ENCODE assay signal across 21 cellular contexts in genomic region chr22:37086184-37086583, GRCh38. TPM values are rescaled to one million over a fixed set of nuclear protein-coding genes. Genes with fewer than 3 reads are reported as not detected.
DNase-seq lines count a peak whose midpoint lies in the region; ATAC-seq and TF ChIP-seq lines count a peak whose summit lies in the region.
"Had no signal": no experiment of that assay in that cellular context is flagged by ENCODE, and none has a peak within 500 bp of the region (broad histone marks: within the 10 kb centered on the region; RNA-seq: fewer than 3 reads in every experiment).

No MANE protein-coding gene starts in this region.

- H3K9me3 Mint-ChIP-seq in activated CD4-positive, alpha-beta T cell treated with anti-CD3 and anti-CD28 coated beads, Interleukin-2, amount 10 ng/mL, durations not matched to agents 24 days and 14 days = no peaks in the 10 kb centered on the region
- no peaks in the 10 kb centered on the region for H3K9me3 Mint-ChIP-seq in activated naive CD8-positive, alpha-beta T cell treated with anti-CD3 and anti-CD28 coated beads, Interleukin-2, amount 10 ng/mL, durations not matched to agents 7 days and 5 days
- H3K9me3 Mint-ChIP-seq in activated naive CD8-positive, alpha-beta T cell treated with anti-CD3 and anti-CD28 coated beads, Interleukin-2, amount 50 U/mL, for 24 hours = no peaks in the 10 kb centered on the region
- H3K9me3 Mint-ChIP-seq in activated T-helper 17 cell treated with anti-CD3 and anti-CD28 coated beads, Interleukin-2, amount 50 U/mL, for 72 hours = no peaks in the 10 kb centered on the region
- no peaks in the 10 kb centered on the region for H3K9me3 Mint-ChIP-seq in stimulated activated effector memory CD8-positive, alpha-beta T cell treated with anti-CD3 and anti-CD28 coated beads, Interleukin-12 subunit alpha, Interleukin-12 subunit beta, amount 100 ng/mL, for 72 hours
- H3K9me3 Mint-ChIP-seq: CD14-positive monocyte; CD4-positive, alpha-beta memory T cell; CD4-positive, CD25-positive, alpha-beta regulatory T cell; CD8-positive, alpha-beta memory T cell had no signal

- H3K27me3 Mint-ChIP-seq in activated CD4-positive, alpha-beta T cell treated with anti-CD3 and anti-CD28 coated beads, Interleukin-2, amount 10 ng/mL, durations not matched to agents 24 days and 14 days = no peaks in the 10 kb centered on the region
- no peaks in the 10 kb centered on the region for H3K27me3 Mint-ChIP-seq in activated naive CD8-positive, alpha-beta T cell treated with anti-CD3 and anti-CD28 coated beads, Interleukin-2, amount 10 ng/mL, durations not matched to agents 7 days and 5 days
- H3K27me3 Mint-ChIP-seq in activated naive CD8-positive, alpha-beta T cell treated with anti-CD3 and anti-CD28 coated beads, Interleukin-2, amount 50 U/mL, for 24 hours = no peaks in the 10 kb centered on the region
- H3K27me3 Mint-ChIP-seq in activated T-helper 17 cell treated with anti-CD3 and anti-CD28 coated beads, Interleukin-2, amount 50 U/mL, for 72 hours = no peaks in the 10 kb centered on the region
- H3K27me3 Mint-ChIP-seq: CD4-positive, alpha-beta memory T cell; CD4-positive, CD25-positive, alpha-beta regulatory T cell had no signal

- peaks cover 7% of the 10 kb centered on the region for H3K36me3 Mint-ChIP-seq in activated CD4-positive, alpha-beta T cell treated with anti-CD3 and anti-CD28 coated beads, Interleukin-2, amount 10 ng/mL, durations not matched to agents 24 days and 14 days (ENCODE audit: low read depth)
- peaks cover 2% of the 10 kb centered on the region for H3K36me3 Mint-ChIP-seq in activated naive CD8-positive, alpha-beta T cell treated with anti-CD3 and anti-CD28 coated beads, Interleukin-2, amount 10 ng/mL, durations not matched to agents 7 days and 5 days
- no peaks in the 10 kb centered on the region for H3K36me3 Mint-ChIP-seq in activated naive CD8-positive, alpha-beta T cell treated with anti-CD3 and anti-CD28 coated beads, Interleukin-2, amount 50 U/mL, for 24 hours (ENCODE audit: low read depth)
- H3K36me3 Mint-ChIP-seq in activated T-helper 17 cell treated with anti-CD3 and anti-CD28 coated beads, Interleukin-2, amount 50 U/mL, for 72 hours (ENCODE audit: low read depth) = no peaks in the 10 kb centered on the region
- H3K36me3 Mint-ChIP-seq in stimulated activated effector memory CD8-positive, alpha-beta T cell treated with anti-CD3 and anti-CD28 coated beads, Interleukin-12 subunit alpha, Interleukin-12 subunit beta, amount 100 ng/mL, for 72 hours = peaks cover 86% of the 10 kb centered on the region
- H3K36me3 Mint-ChIP-seq: CD14-positive monocyte; CD4-positive, alpha-beta memory T cell; CD4-positive, CD25-positive, alpha-beta regulatory T cell; CD8-positive, alpha-beta memory T cell had no signal

- no peak for TF ChIP-seq POLR2A in erythroblast (IDR thresholded peaks at IDR 0.05; ENCODE audit: low read length)

- POLR2A ChIA-PET in activated naive CD8-positive, alpha-beta T cell treated with anti-CD3 and anti-CD28 coated beads, Interleukin-2, amount 10 ng/mL, durations not matched to agents 7 days and 5 days (lab: Charles Lee) = interaction anchor here (0.8 to 3.4 kb wide), 2 partner anchors 10 to 36 kb away, joined by 3 to 12 read pairs; no protein-coding TSS in a partner anchor

- ATAC-seq in activated naive CD8-positive, alpha-beta T cell treated with anti-CD3 and anti-CD28 coated beads, Interleukin-2, amount 10 ng/mL, durations not matched to agents 7 days and 5 days (ENCODE audit: low read depth) = no peak
- no peak for ATAC-seq in activated naive CD8-positive, alpha-beta T cell treated with anti-CD3 and anti-CD28 coated beads, Interleukin-2, amount 50 U/mL, for 24 hours
- ATAC-seq in activated T-helper 17 cell treated with anti-CD3 and anti-CD28 coated beads, Interleukin-2, amount 50 U/mL, for 72 hours (replicated peaks) = no peak
- no peak for ATAC-seq in stimulated activated effector memory CD8-positive, alpha-beta T cell treated with anti-CD3 and anti-CD28 coated beads, Interleukin-12 subunit alpha, Interleukin-12 subunit beta, amount 100 ng/mL, for 72 hours
- no peak for ATAC-seq in GM18909 (IDR thresholded peaks at IDR 0.05; ENCODE audit: poor library complexity, unreplicated experiment)

- peaks cover 53% of the 10 kb centered on the region for H3K4me1 Mint-ChIP-seq in activated CD4-positive, alpha-beta T cell treated with anti-CD3 and anti-CD28 coated beads, Interleukin-2, amount 10 ng/mL, durations not matched to agents 24 days and 14 days
- peaks cover 33% of the 10 kb centered on the region for H3K4me1 Mint-ChIP-seq in activated naive CD8-positive, alpha-beta T cell treated with anti-CD3 and anti-CD28 coated beads, Interleukin-2, amount 10 ng/mL, durations not matched to agents 7 days and 5 days
- peaks cover 33% of the 10 kb centered on the region for H3K4me1 Mint-ChIP-seq in activated naive CD8-positive, alpha-beta T cell treated with anti-CD3 and anti-CD28 coated beads, Interleukin-2, amount 50 U/mL, for 24 hours
- H3K4me1 Mint-ChIP-seq in activated T-helper 17 cell treated with anti-CD3 and anti-CD28 coated beads, Interleukin-2, amount 50 U/mL, for 72 hours = peaks cover 42% of the 10 kb centered on the region
- peaks cover 79% of the 10 kb centered on the region for H3K4me1 Mint-ChIP-seq in stimulated activated effector memory CD8-positive, alpha-beta T cell treated with anti-CD3 and anti-CD28 coated beads, Interleukin-12 subunit alpha, Interleukin-12 subunit beta, amount 100 ng/mL, for 72 hours
- H3K4me1 Mint-ChIP-seq: CD14-positive monocyte had no signal

- intact Hi-C loops in activated CD4-positive, alpha-beta T cell treated with anti-CD3 and anti-CD28 coated beads, Interleukin-2, amount 10 ng/mL, durations not matched to agents 24 days and 14 days (cut with micrococcal nuclease) = no loop called here

- H3K27ac Mint-ChIP-seq in activated CD4-positive, alpha-beta T cell treated with anti-CD3 and anti-CD28 coated beads, Interleukin-2, amount 10 ng/mL, durations not matched to agents 24 days and 14 days = peak overlapping the region; percentile 81
- H3K27ac Mint-ChIP-seq in activated naive CD8-positive, alpha-beta T cell treated with anti-CD3 and anti-CD28 coated beads, Interleukin-2, amount 10 ng/mL, durations not matched to agents 7 days and 5 days = peak overlapping the region; percentile 78
- no peak overlapping the region for H3K27ac Mint-ChIP-seq in activated naive CD8-positive, alpha-beta T cell treated with anti-CD3 and anti-CD28 coated beads, Interleukin-2, amount 50 U/mL, for 24 hours
- no peak overlapping the region for H3K27ac Mint-ChIP-seq in activated T-helper 17 cell treated with anti-CD3 and anti-CD28 coated beads, Interleukin-2, amount 50 U/mL, for 72 hours
- peak overlapping the region; percentile 83 for H3K27ac Mint-ChIP-seq in stimulated activated effector memory CD8-positive, alpha-beta T cell treated with anti-CD3 and anti-CD28 coated beads, Interleukin-12 subunit alpha, Interleukin-12 subunit beta, amount 100 ng/mL, for 72 hours
- H3K27ac Mint-ChIP-seq: CD14-positive monocyte; CD4-positive, alpha-beta memory T cell; CD8-positive, alpha-beta memory T cell had no signal

- H3K4me3 Mint-ChIP-seq in activated CD4-positive, alpha-beta T cell treated with anti-CD3 and anti-CD28 coated beads, Interleukin-2, amount 10 ng/mL, durations not matched to agents 24 days and 14 days = no peak overlapping the region
- H3K4me3 Mint-ChIP-seq in activated naive CD8-positive, alpha-beta T cell treated with anti-CD3 and anti-CD28 coated beads, Interleukin-2, amount 10 ng/mL, durations not matched to agents 7 days and 5 days = no peak overlapping the region
- no peak overlapping the region for H3K4me3 Mint-ChIP-seq in activated naive CD8-positive, alpha-beta T cell treated with anti-CD3 and anti-CD28 coated beads, Interleukin-2, amount 50 U/mL, for 24 hours
- H3K4me3 Mint-ChIP-seq in activated T-helper 17 cell treated with anti-CD3 and anti-CD28 coated beads, Interleukin-2, amount 50 U/mL, for 72 hours = peak overlapping the region; percentile 97
- H3K4me3 Mint-ChIP-seq in stimulated activated effector memory CD8-positive, alpha-beta T cell treated with anti-CD3 and anti-CD28 coated beads, Interleukin-12 subunit alpha, Interleukin-12 subunit beta, amount 100 ng/mL, for 72 hours = peak overlapping the region; percentile 78
- H3K4me3 Mint-ChIP-seq: CD14-positive monocyte; CD4-positive, alpha-beta memory T cell; CD4-positive, CD25-positive, alpha-beta regulatory T cell had no signal

- DNase-seq in activated CD4-positive, alpha-beta T cell treated with anti-CD3 and anti-CD28 coated beads, Interleukin-2, amount 10 ng/mL, durations not matched to agents 24 days and 14 days = no peak
- DNase-seq in activated CD4-positive, alpha-beta T cell treated with anti-CD3 and anti-CD28 coated beads for 1 hour = no peak
- DNase-seq in activated naive CD8-positive, alpha-beta T cell treated with anti-CD3 and anti-CD28 coated beads, Interleukin-2, amount 10 ng/mL, durations not matched to agents 7 days and 5 days = no peak
- no peak for DNase-seq in activated naive CD8-positive, alpha-beta T cell treated with anti-CD3 and anti-CD28 coated beads, Interleukin-2, amount 50 U/mL, for 24 hours
- no peak for DNase-seq in stimulated activated effector memory CD8-positive, alpha-beta T cell treated with anti-CD3 and anti-CD28 coated beads, Interleukin-12 subunit alpha, Interleukin-12 subunit beta, amount 100 ng/mL, for 72 hours (ENCODE audit: low spot score in 2 of 2)
- no peak for DNase-seq in erythroblast (lab: John Stamatoyannopoulos, UW)
- DNase-seq: 8988T; ACHN; BE2C; C1 segment of cervical spinal cord; Caco-2; Calu3; CD4-positive, CD25-positive, alpha-beta regulatory T cell; CD8-positive, alpha-beta memory T cell; DMS79 treated with DMSO at 0.1 percent for 48 hours; GF-D8 had no signal

RNA-seq across cellular contexts. Expression of gene TMPRSS6, which starts 23.3 kb away (rescaled TPM):
- 6.8 and 7.1 TPM in 2 replicates for total RNA-seq in activated CD4-positive, alpha-beta T cell treated with anti-CD3 and anti-CD28 coated beads, Interleukin-2, amount 10 ng/mL, durations not matched to agents 24 days and 14 days
- 1 to 10 TPM; 1.8 to 2.2 TPM for total RNA-seq in activated naive CD8-positive, alpha-beta T cell treated with anti-CD3 and anti-CD28 coated beads, Interleukin-2, amount 10 ng/mL, durations not matched to agents 7 days and 5 days
- 100 to 1,000 TPM in 1 of 2 donors, 10 to 100 TPM in 1; 86.6 to 343 TPM for total RNA-seq in activated T-helper 17 cell treated with anti-CD3 and anti-CD28 coated beads, Interleukin-2, amount 50 U/mL, for 72 hours
- total RNA-seq: A673, Calu3 had no signal

RNA-seq across cellular contexts. Expression of gene KCTD17, which starts 34.6 kb away (rescaled TPM):
- total RNA-seq in activated CD4-positive, alpha-beta T cell treated with anti-CD3 and anti-CD28 coated beads, Interleukin-2, amount 10 ng/mL, durations not matched to agents 24 days and 14 days = 63.2 and 66.5 TPM in 2 replicates
- total RNA-seq in activated naive CD8-positive, alpha-beta T cell treated with anti-CD3 and anti-CD28 coated beads, Interleukin-2, amount 10 ng/mL, durations not matched to agents 7 days and 5 days = 10 to 100 TPM; 28.1 to 34.7 TPM
- total RNA-seq in activated T-helper 17 cell treated with anti-CD3 and anti-CD28 coated beads, Interleukin-2, amount 50 U/mL, for 72 hours = 10 to 100 TPM; 39.4 to 41.9 TPM

Comparison
In these comparisons a context has a peak if more than half of its experiments do, and no peak if none do; other contexts are left out.
1. H3K27ac Mint-ChIP-seq: peak in activated CD4-positive, alpha-beta T cell treated with anti-CD3 and anti-CD28 coated beads, Interleukin-2, amount 10 ng/mL, durations not matched to agents 24 days and 14 days (single experiment), activated naive CD8-positive, alpha-beta T cell treated with anti-CD3 and anti-CD28 coated beads, Interleukin-2, amount 10 ng/mL, durations not matched to agents 7 days and 5 days (single experiment) and stimulated activated effector memory CD8-positive, alpha-beta T cell treated with anti-CD3 and anti-CD28 coated beads, Interleukin-12 subunit alpha, Interleukin-12 subunit beta, amount 100 ng/mL, for 72 hours (single experiment); none in activated naive CD8-positive, alpha-beta T cell treated with anti-CD3 and anti-CD28 coated beads, Interleukin-2, amount 50 U/mL, for 24 hours (single experiment) and activated T-helper 17 cell treated with anti-CD3 and anti-CD28 coated beads, Interleukin-2, amount 50 U/mL, for 72 hours (single experiment).
2. H3K4me3 Mint-ChIP-seq: peak in activated T-helper 17 cell treated with anti-CD3 and anti-CD28 coated beads, Interleukin-2, amount 50 U/mL, for 72 hours (single experiment) and stimulated activated effector memory CD8-positive, alpha-beta T cell treated with anti-CD3 and anti-CD28 coated beads, Interleukin-12 subunit alpha, Interleukin-12 subunit beta, amount 100 ng/mL, for 72 hours (single experiment); none in activated CD4-positive, alpha-beta T cell treated with anti-CD3 and anti-CD28 coated beads, Interleukin-2, amount 10 ng/mL, durations not matched to agents 24 days and 14 days (single experiment), activated naive CD8-positive, alpha-beta T cell treated with anti-CD3 and anti-CD28 coated beads, Interleukin-2, amount 10 ng/mL, durations not matched to agents 7 days and 5 days (single experiment) and activated naive CD8-positive, alpha-beta T cell treated with anti-CD3 and anti-CD28 coated beads, Interleukin-2, amount 50 U/mL, for 24 hours (single experiment).
3. RNA of gene TMPRSS6, which starts 23.3 kb away (total RNA-seq): 86.6 to 343 TPM in activated T-helper 17 cell treated with anti-CD3 and anti-CD28 coated beads, Interleukin-2, amount 50 U/mL, for 72 hours; 6.8 to 7.1 TPM in activated CD4-positive, alpha-beta T cell treated with anti-CD3 and anti-CD28 coated beads, Interleukin-2, amount 10 ng/mL, durations not matched to agents 24 days and 14 days and 1.8 to 2.2 TPM in activated naive CD8-positive, alpha-beta T cell treated with anti-CD3 and anti-CD28 coated beads, Interleukin-2, amount 10 ng/mL, durations not matched to agents 7 days and 5 days; every median in the first group is over 10 times any median in the second.